1 cellular context compared by ENCODE assay signal in genomic region chr17:38912221-38912813, GRCh38.
TF ChIP-seq lines count a peak whose summit lies in the region.

No MANE protein-coding gene starts in this region.

TF ChIP-seq in SK-N-SH, 30 proteins besides CTCF, POLR2A, EP300 and RAD21 (continued from another document):
- peak; percentile 79 for TF ChIP-seq CHD2 (IDR thresholded peaks at IDR 0.05; ENCODE audit: low read length, partially characterized antibody)
- no peak for TF ChIP-seq EZH2phosphoT487 (IDR thresholded peaks at IDR 0.05; ENCODE audit: borderline replicate concordance, low read depth)
- TF ChIP-seq POLR2AphosphoS5 (IDR thresholded peaks at IDR 0.05; ENCODE audit: low read depth, low read length) = peak; percentile 48; the same call in 1 of the 2 replicates
- no peak for TF ChIP-seq MXI1 (IDR thresholded peaks at IDR 0.05; ENCODE audit: low read depth, low read length)
- TF ChIP-seq TAF1 (IDR thresholded peaks at IDR 0.05; ENCODE audit: borderline replicate concordance, low read depth, low read length) = no peak
- TF ChIP-seq FOSL2 (IDR thresholded peaks at IDR 0.05; ENCODE audit: borderline replicate concordance, low read depth) = no peak
- TF ChIP-seq TEAD4 (IDR thresholded peaks at IDR 0.05; ENCODE audit: borderline replicate concordance, insufficient read depth) = no peak
- no peak for TF ChIP-seq MEF2A (IDR thresholded peaks at IDR 0.05; ENCODE audit: borderline replicate concordance, low read depth)
- no peak for TF ChIP-seq GABPA (IDR thresholded peaks at IDR 0.05; ENCODE audit: low read depth)
